Comparison of ENCODE assay signal across 19 cellular contexts in genomic region chr1:164310166-164310565, GRCh38.
DNase-seq lines count a peak whose midpoint lies in the region; ATAC-seq and TF ChIP-seq lines count a peak whose summit lies in the region.
"Had no signal": no experiment of that assay in that cellular context is flagged by ENCODE, and none has a peak within 500 bp of the region (broad histone marks: within the 10 kb centered on the region; RNA-seq: fewer than 3 reads in every experiment).

No MANE protein-coding gene starts in this region.

- DNase-seq in AG09319 (ENCODE audit: extremely low read depth, low read depth) (peak; percentile 4), GM23338 (ENCODE audit: low spot score) (no peak), brain microvascular endothelial cell (peak; percentile 18), iris pigment epithelial cell (ENCODE audit: low read depth) (peak; percentile 77), DMS 273 treated with DMSO at 0.1 percent for 48 hours (lab: John Stamatoyannopoulos, UW) (no peak), SW480 (ENCODE audit: low spot score) (no peak)
- no peak for DNase-seq in stimulated activated CD4-positive, alpha-beta T cell treated with anti-CD3 and anti-CD28 coated beads, Interleukin-15, amount 100 ng/mL, for 24 hours
- DNase-seq: AML-193; CD4-positive, alpha-beta T cell; NCI-H146; NCI-H2081 treated with DMSO at 0.1 percent for 48 hours; NCI-H2227 treated with DMSO at 0.1 percent for 48 hours; NCI-H526; OCI-M1; T-helper 1 cell had no signal

- peaks cover 15% of the 10 kb centered on the region for H3K4me1 ChIP-seq in GM23338 (ENCODE audit: insufficient read depth)

- H3K9me3 Mint-ChIP-seq in GM23338: no peaks in the 10 kb centered on the region

- no peaks in the 10 kb centered on the region for H3F3A ChIP-seq in GM23338 (replicated peaks; ENCODE audit: low read depth)

- H3K79me2 ChIP-seq in GM23338 (replicated peaks; ENCODE audit: insufficient read depth): no peaks in the 10 kb centered on the region

- in situ Hi-C loops in brain microvascular endothelial cell (cut with HindIII; ENCODE audit: low pct_ligation_motif_present, low sequenced_read_pairs): no loop called here

- H3K36me3 ChIP-seq in GM23338 (ENCODE audit: insufficient read depth) (no peaks in the 10 kb centered on the region), brain microvascular endothelial cell (replicated peaks) (no peaks in the 10 kb centered on the region)

- no peaks in the 10 kb centered on the region for H3K9me2 ChIP-seq in GM23338 (ENCODE audit: insufficient read depth)

- H3K27me3 Mint-ChIP-seq in GM23338 (ENCODE audit: insufficient read depth, low read depth, poor library complexity): no peaks in the 10 kb centered on the region
- H3K27me3 Mint-ChIP-seq: CD4-positive, alpha-beta T cell had no signal

- no peak overlapping the region for H2AFZ ChIP-seq in GM23338

- no peak for TF ChIP-seq CTCF in AG09319 (IDR thresholded peaks at IDR 0.05; ENCODE audit: low read depth, low read length)
- no peak for TF ChIP-seq CTCF in GM23338 (conservative IDR thresholded peaks at IDR 0.05; ENCODE audit: low read depth in 2 of 2)
- TF ChIP-seq CTCF in brain microvascular endothelial cell (IDR thresholded peaks at IDR 0.05; ENCODE audit: low read depth, low read length, missing control alignments): no peak

- H3K4me1 Mint-ChIP-seq in GM23338: peaks cover 17% of the 10 kb centered on the region

- H3K4me3 ChIP-seq in GM23338 (no peak overlapping the region), brain microvascular endothelial cell (ENCODE audit: low read depth, low read length) (no peak overlapping the region)
- H3K4me3 ChIP-seq: K562 had no signal

- H3K36me3 Mint-ChIP-seq in GM23338 (ENCODE audit: low read depth): no peaks in the 10 kb centered on the region

- no peak overlapping the region for H3K27ac ChIP-seq in GM23338 (ENCODE audit: low read depth)
- H3K27ac ChIP-seq in brain microvascular endothelial cell: no peak overlapping the region
- H3K27ac ChIP-seq: HL-60, RWPE1 had no signal

- H3K4me2 ChIP-seq in GM23338: peak overlapping the region; percentile 10

- H3K27me3 ChIP-seq in GM23338 (ENCODE audit: insufficient read depth) (no peaks in the 10 kb centered on the region), brain microvascular endothelial cell (replicated peaks) (no peaks in the 10 kb centered on the region)

- H4K20me1 ChIP-seq in GM23338 (replicated peaks; ENCODE audit: insufficient read depth): no peaks in the 10 kb centered on the region

- no peak for ATAC-seq in GM23338
- ATAC-seq in GM21526 (IDR thresholded peaks at IDR 0.05; ENCODE audit: low FRiP score, unreplicated experiment): no peak
- ATAC-seq: K562 had no signal

- no peak overlapping the region for H3K27ac Mint-ChIP-seq in GM23338
- H3K27ac Mint-ChIP-seq: CD4-positive, alpha-beta T cell had no signal

- H3K4me3 Mint-ChIP-seq in GM23338: no peak overlapping the region
- H3K4me3 Mint-ChIP-seq: CD4-positive, alpha-beta T cell had no signal

TF ChIP-seq in GM23338, 12 proteins besides CTCF, POLR2A, EP300 and RAD21 (continues in another document):
- TF ChIP-seq STAT1 (IDR thresholded peaks at IDR 0.05; ENCODE audit: unreplicated experiment) (no peak), POLR2AphosphoS5 (IDR thresholded peaks at IDR 0.05; ENCODE audit: low read depth) (no peak), EZH2phosphoT487 (IDR thresholded peaks at IDR 0.05; ENCODE audit: unreplicated experiment) (no peak), ZNF462 (CRISPR knock-in tag; IDR thresholded peaks at IDR 0.05) (no peak), ETS1 (IDR thresholded peaks at IDR 0.05) (no peak), EZH2 (IDR thresholded peaks at IDR 0.05; ENCODE audit: low read depth, unreplicated experiment) (no peak), ZNF114 (CRISPR knock-in tag; IDR thresholded peaks at IDR 0.05) (no peak), JUNB (IDR thresholded peaks at IDR 0.05; ENCODE audit: unreplicated experiment) (no peak), NANOG (IDR thresholded peaks at IDR 0.05; ENCODE audit: borderline replicate concordance) (no peak), ZNF331 (CRISPR knock-in tag; IDR thresholded peaks at IDR 0.05; ENCODE audit: low read depth) (no peak)

Comparison
In these comparisons a context has a peak if more than half of its experiments do, and no peak if none do; other contexts are left out.
1. DNase-seq: peak in AG09319 (single experiment), brain microvascular endothelial cell (single experiment) and iris pigment epithelial cell (single experiment); none in GM23338 (single experiment), stimulated activated CD4-positive, alpha-beta T cell treated with anti-CD3 and anti-CD28 coated beads, Interleukin-15, amount 100 ng/mL, for 24 hours (single experiment), DMS 273 treated with DMSO at 0.1 percent for 48 hours (single experiment) and SW480 (single experiment).